ENCODE assay signal across 8 cellular contexts in the genomic region with DNA sequence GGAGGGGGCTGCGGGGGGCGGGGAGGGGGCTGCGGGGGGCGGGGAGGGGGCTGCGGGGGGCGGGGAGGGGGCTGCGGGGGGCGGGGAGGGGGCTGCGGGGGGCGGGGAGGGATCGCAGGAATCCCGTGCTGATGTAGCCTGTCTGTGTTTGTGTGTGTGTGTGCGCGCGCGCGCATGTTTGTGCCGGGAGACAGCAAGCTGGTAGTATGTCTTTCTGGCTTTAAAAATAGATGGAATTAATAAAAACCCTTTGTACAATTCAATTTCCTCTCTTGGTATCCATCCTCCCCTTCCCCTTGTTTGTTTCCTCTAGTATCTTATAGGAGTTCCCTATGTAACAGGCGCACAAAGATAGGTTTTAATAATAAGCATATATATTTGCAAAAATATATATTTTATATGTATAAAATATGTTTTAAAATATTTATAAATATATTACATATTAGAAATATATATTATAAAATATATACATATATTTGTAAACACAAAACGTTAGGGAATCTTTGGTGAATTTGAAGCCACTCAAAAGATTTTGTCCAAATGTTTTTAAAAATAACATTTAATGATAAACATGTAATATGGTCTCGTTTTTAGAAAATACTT. TPM values are rescaled to one million over a fixed set of nuclear protein-coding genes. Genes with fewer than 3 reads are reported as not detected.
DNase-seq lines count a peak whose midpoint lies in the region; ATAC-seq and TF ChIP-seq lines count a peak whose summit lies in the region.

No MANE protein-coding gene starts in this region.

- no peaks in the 10 kb centered on the region for H3K36me3 ChIP-seq in DOHH2 (ENCODE audit: control insufficient read depth, low read length)
- no peaks in the 10 kb centered on the region for H3K36me3 ChIP-seq in neural cell (ENCODE audit: insufficient read depth, low read length)

- H3K9ac ChIP-seq in neural cell (ENCODE audit: low read length), result peak overlapping the region; percentile 54

- H3K27ac ChIP-seq in DOHH2 (ENCODE audit: low read depth, low read length) (no peak overlapping the region), epithelial cell of prostate (peak overlapping the region; percentile 62), neural cell (ENCODE audit: low read length) (no peak overlapping the region)

- TF ChIP-seq CTCF in DOHH2 (IDR thresholded peaks at IDR 0.05; ENCODE audit: low read depth, low read length, poor library complexity, severe bottlenecking), result no peak
- TF ChIP-seq CTCF in neural cell (IDR thresholded peaks at IDR 0.05; ENCODE audit: poor library complexity, severe bottlenecking), result no peak

- no peaks in the 10 kb centered on the region for H4K20me1 ChIP-seq in DOHH2 (ENCODE audit: control insufficient read depth, insufficient read depth, low read depth, low read length)
- H4K20me1 ChIP-seq in neural cell (ENCODE audit: insufficient read depth), result no peaks in the 10 kb centered on the region

- peaks cover 13% of the 10 kb centered on the region for H3K27me3 ChIP-seq in DOHH2 (ENCODE audit: control insufficient read depth, low read length)
- H3K27me3 ChIP-seq in neural cell (ENCODE audit: insufficient read depth, low read depth, low read length), result peaks cover 3% of the 10 kb centered on the region

- peak overlapping the region; percentile 74 for H3K4me3 ChIP-seq in DOHH2 (ENCODE audit: low read length)
- peak overlapping the region; percentile 69 for H3K4me3 ChIP-seq in neural cell (ENCODE audit: low read length)

- in situ Hi-C loops in ACHN (cut with HindIII; ENCODE audit: low pct_ligation_motif_present, low pct_unique_long_range_greater_than_20kb, low sequenced_read_pairs), result no loop called here

- H3K9me3 ChIP-seq in DOHH2 (ENCODE audit: control insufficient read depth, insufficient read depth, low read length) (no peaks in the 10 kb centered on the region), neural cell (ENCODE audit: low read length) (no peaks in the 10 kb centered on the region)

- no peaks in the 10 kb centered on the region for H3F3A ChIP-seq in DOHH2 (ENCODE audit: control insufficient read depth, insufficient read depth)
- H3F3A ChIP-seq in neural cell (ENCODE audit: insufficient read depth, low read length, poor library complexity, severe bottlenecking), result no peaks in the 10 kb centered on the region

- peaks cover 22% of the 10 kb centered on the region for H3K4me1 ChIP-seq in DOHH2 (ENCODE audit: control insufficient read depth, low read length)

- ATAC-seq in GM18498 (IDR thresholded peaks at IDR 0.05; ENCODE audit: unreplicated experiment) (no peak), GM21381 (IDR thresholded peaks at IDR 0.05; ENCODE audit: unreplicated experiment) (no peak)

- no peak overlapping the region for H2AFZ ChIP-seq in neural cell (ENCODE audit: low read depth, low read length)

- H3K9me2 ChIP-seq in DOHH2 (replicated peaks; ENCODE audit: control insufficient read depth, low read length) (no peaks in the 10 kb centered on the region), neural cell (ENCODE audit: insufficient read depth, low read length) (no peaks in the 10 kb centered on the region)

- DNase-seq in NCI-H82 (lab: John Stamatoyannopoulos, UW), result peak; percentile 55
- DNase-seq in epithelial cell of prostate (ENCODE audit: low read depth, low spot score), result no peak
- no peak for DNase-seq in ACHN
- no peak for DNase-seq in COR-L47 (lab: John Stamatoyannopoulos, UW)

- no peak for TF ChIP-seq RAD21 in neural cell (conservative IDR thresholded peaks at IDR 0.05)

- no peak for TF ChIP-seq EP300 in neural cell (conservative IDR thresholded peaks at IDR 0.05; ENCODE audit: poor library complexity, severe bottlenecking)

- H3K79me2 ChIP-seq in DOHH2 (ENCODE audit: control insufficient read depth, low read length) (no peaks in the 10 kb centered on the region), neural cell (replicated peaks; ENCODE audit: insufficient read depth, low read length) (no peaks in the 10 kb centered on the region)

- H3K4me2 ChIP-seq in DOHH2 (ENCODE audit: low read length) (peak overlapping the region; percentile 90), neural cell (ENCODE audit: low read length) (peak overlapping the region; percentile 28)

TF ChIP-seq in neural cell, 6 proteins besides CTCF, POLR2A, EP300 and RAD21:
- no peak for TF ChIP-seq TAF1 (IDR thresholded peaks at IDR 0.05; ENCODE audit: low read depth)
- TF ChIP-seq POLR2AphosphoS5 (IDR thresholded peaks at IDR 0.05), result peak; percentile 35
- no peak for TF ChIP-seq SMC3 (conservative IDR thresholded peaks at IDR 0.05; ENCODE audit: poor library complexity)
- no peak for TF ChIP-seq EZH2 (IDR thresholded peaks at IDR 0.05; ENCODE audit: borderline replicate concordance, insufficient read depth, low read length, poor library complexity, severe bottlenecking)

RNA-seq across cellular contexts. Expression of gene ARHGAP24, which starts 0.8 kb away (rescaled TPM):
- polyA plus RNA-seq in neural cell, result 2.9 and 5.4 TPM in 2 replicates
- polyA minus RNA-seq in neural cell, result 1.3 and 3.7 TPM in 2 replicates
